Comparison of ENCODE assay signal across 1 cellular context in genomic region chr6:29628419-29629281, GRCh38.
TF ChIP-seq lines count a peak whose summit lies in the region.

No MANE protein-coding gene starts in this region.

TF ChIP-seq in IMR-90, 13 proteins besides CTCF, POLR2A, EP300 and RAD21:
- TF ChIP-seq MAZ (IDR thresholded peaks at IDR 0.05; ENCODE audit: borderline replicate concordance, low read depth, low read length) (peak; percentile 51; the same call in 1 of the 2 replicates), MXI1 (IDR thresholded peaks at IDR 0.05; ENCODE audit: borderline replicate concordance, low read depth, low read length) (peak; percentile 67; the same call in 1 of the 2 replicates), RFX5 (IDR thresholded peaks at IDR 0.05; ENCODE audit: low read depth, low read length) (no peak; the same call in 1 of the 2 replicates), SMC3 (IDR thresholded peaks at IDR 0.05; ENCODE audit: low read depth, low read length) (peak; percentile 25; the same call in 1 of the 2 replicates)
